In genomic region chr18:23568739-23569138, GRCh38 we compare ENCODE assay signal across 21 cellular contexts. TPM values are rescaled to one million over a fixed set of nuclear protein-coding genes. Genes with fewer than 3 reads are reported as not detected.
A peak's percentile ranks its signal among the peaks of the same experiment; 100 is the strongest.
DNase-seq lines count a peak whose midpoint lies in the region; ATAC-seq, FAIRE-seq and TF ChIP-seq lines count a peak whose summit lies in the region.
"Had no signal": no experiment of that assay in that cellular context is flagged by ENCODE, and none has a peak within 500 bp of the region (broad histone marks: within the 10 kb centered on the region; RNA-seq: fewer than 3 reads in every experiment).

No MANE protein-coding gene starts in this region.

- BruUV-seq in HepG2 (replicated peaks; lab: Mats Ljungman, UMichigan): no TSS peak

- TF ChIP-seq RAD21 in HepG2 (CRISPR knock-in tag; IDR thresholded peaks at IDR 0.05): no peak

- H3K4me3 Mint-ChIP-seq in activated CD4-positive, alpha-beta memory T cell treated with anti-CD3 and anti-CD28 coated beads, Interleukin-2, amount 10 ng/mL, durations not matched to agents 7 days and 5 days: no peak overlapping the region

- no peaks in the 10 kb centered on the region for H3K27me3 Mint-ChIP-seq in activated CD4-positive, alpha-beta memory T cell treated with anti-CD3 and anti-CD28 coated beads, Interleukin-2, amount 10 ng/mL, durations not matched to agents 7 days and 5 days

- H4K20me1 ChIP-seq in HepG2 (ENCODE audit: insufficient read depth, low read length) (peaks cover 3% of the 10 kb centered on the region; the same call in 1 of the 2 replicates), hepatocyte (ENCODE audit: insufficient read depth, poor library complexity, severe bottlenecking) (no peaks in the 10 kb centered on the region), smooth muscle cell (ENCODE audit: low read depth) (peaks cover 29% of the 10 kb centered on the region)

- no peak overlapping the region for H3K27ac Mint-ChIP-seq in activated CD4-positive, alpha-beta memory T cell treated with anti-CD3 and anti-CD28 coated beads, Interleukin-2, amount 10 ng/mL, durations not matched to agents 7 days and 5 days

- intact Hi-C loops in HepG2 (cut with micrococcal nuclease; ENCODE audit: unreplicated experiment) (no loop called here), right lobe of liver (cut with DNase I) (no loop called here)

- H3K36me3 Mint-ChIP-seq in activated CD4-positive, alpha-beta memory T cell treated with anti-CD3 and anti-CD28 coated beads, Interleukin-2, amount 10 ng/mL, durations not matched to agents 7 days and 5 days (ENCODE audit: low read depth): peaks cover 67% of the 10 kb centered on the region

- no peak overlapping the region for H2AFZ ChIP-seq in HepG2 (ENCODE audit: low read length)
- H2AFZ ChIP-seq in hepatocyte: no peak overlapping the region
- no peak overlapping the region for H2AFZ ChIP-seq in smooth muscle cell (ENCODE audit: low read depth)

- no peak for ATAC-seq in HepG2
- ATAC-seq in right lobe of liver: no peak
- ATAC-seq: Panc1, SK-N-SH treated with all-trans-retinoic acid at 6 μM for 48 hours had no signal

- 87% methylated on average over 5 of the region's 5 CpGs for WGBS in HepG2 (ENCODE audit: low lambda C conversion rate)
- WGBS in right lobe of liver (ENCODE audit: insufficient coverage, low coverage, low lambda C conversion rate, missing lambda C conversion rate): 72% methylated on average over 5 of the region's 5 CpGs
- 67% methylated on average over 5 of the region's 5 CpGs for WGBS in hepatocyte (ENCODE audit: low lambda C conversion rate, missing lambda C conversion rate)
- WGBS in smooth muscle cell (ENCODE audit: low lambda C conversion rate): 59% methylated on average over 5 of the region's 5 CpGs

- TF ChIP-seq EP300 in HepG2 (IDR thresholded peaks at IDR 0.05; ENCODE audit: low read depth in 2 of 2, low read length in 2 of 2) (no peak), HepG2 (CRISPR knock-in tag; IDR thresholded peaks at IDR 0.05; ENCODE audit: borderline replicate concordance) (no peak)

- no peak for FAIRE-seq in HepG2 (lab: Jason Lieb, UNC)

- H3K4me1 Mint-ChIP-seq in activated CD4-positive, alpha-beta memory T cell treated with anti-CD3 and anti-CD28 coated beads, Interleukin-2, amount 10 ng/mL, durations not matched to agents 7 days and 5 days: peaks cover 28% of the 10 kb centered on the region

- H3K79me2 ChIP-seq in HepG2 (ENCODE audit: insufficient read depth, low read length) (peaks cover 17% of the 10 kb centered on the region), hepatocyte (peaks cover 28% of the 10 kb centered on the region), smooth muscle cell (ENCODE audit: low read depth) (peaks cover 4% of the 10 kb centered on the region)

- H3K9me3 ChIP-seq in HepG2 (ENCODE audit: low read length): no peaks in the 10 kb centered on the region
- no peaks in the 10 kb centered on the region for H3K9me3 ChIP-seq in right lobe of liver
- H3K9me3 ChIP-seq in hepatocyte (ENCODE audit: low read depth): no peaks in the 10 kb centered on the region
- H3K9me3 ChIP-seq in smooth muscle cell (replicated peaks; ENCODE audit: low read depth): no peaks in the 10 kb centered on the region

- TF ChIP-seq CTCF in HepG2 (CRISPR knock-in tag; IDR thresholded peaks at IDR 0.05) (no peak), right lobe of liver (IDR thresholded peaks at IDR 0.05) (no peak), hepatocyte (IDR thresholded peaks at IDR 0.05; ENCODE audit: poor library complexity) (no peak), smooth muscle cell (IDR thresholded peaks at IDR 0.05; ENCODE audit: borderline replicate concordance, insufficient read depth, poor library complexity, severe bottlenecking) (no peak)

- H3K36me3 ChIP-seq in HepG2 (replicated peaks in 1 of 2; ENCODE audit: control insufficient read depth in 1 of 2, insufficient read depth in 2 of 2, low read length in 2 of 2) (peaks cover 10 to 55% of the 10 kb centered on the region in 2 experiments), right lobe of liver (peaks cover 0 to 45% (median 7%) of the 10 kb centered on the region in 4 donors), hepatocyte (replicated peaks; ENCODE audit: insufficient read depth, low read depth) (peaks cover 6% of the 10 kb centered on the region), smooth muscle cell (ENCODE audit: low read depth) (peaks cover 12% of the 10 kb centered on the region)

- CTCF ChIA-PET in HepG2 (lab: Yijun Ruan, JAX; ENCODE audit: low intra/inter-chr PET ratio, low total read pairs): no interaction called here
- CTCF ChIA-PET in activated CD4-positive, alpha-beta memory T cell treated with anti-CD3 and anti-CD28 coated beads, Interleukin-2, amount 10 ng/mL, durations not matched to agents 7 days and 5 days (lab: Charles Lee): no interaction called here

- H3K9me3 Mint-ChIP-seq in activated CD4-positive, alpha-beta memory T cell treated with anti-CD3 and anti-CD28 coated beads, Interleukin-2, amount 10 ng/mL, durations not matched to agents 7 days and 5 days: no peaks in the 10 kb centered on the region

- no peak overlapping the region for H3K9ac ChIP-seq in HepG2 (ENCODE audit: insufficient read depth, low read depth, low read length)
- no peak overlapping the region for H3K9ac ChIP-seq in smooth muscle cell (ENCODE audit: low read depth)

- no peaks in the 10 kb centered on the region for H3K27me3 ChIP-seq in HepG2 (ENCODE audit: control insufficient read depth in 1 of 2, insufficient read depth in 2 of 2, low read length in 2 of 2)
- no peaks in the 10 kb centered on the region for H3K27me3 ChIP-seq in right lobe of liver
- no peaks in the 10 kb centered on the region for H3K27me3 ChIP-seq in hepatocyte
- H3K27me3 ChIP-seq in smooth muscle cell (ENCODE audit: low read depth): no peaks in the 10 kb centered on the region

- H3F3A ChIP-seq in smooth muscle cell (ENCODE audit: low read depth): no peaks in the 10 kb centered on the region

- H3K4me2 ChIP-seq in HepG2 (ENCODE audit: low read depth, low read length) (no peak overlapping the region), hepatocyte (peak overlapping the region; percentile 23), smooth muscle cell (no peak overlapping the region)

- no peaks in the 10 kb centered on the region for H3K9me2 ChIP-seq in hepatocyte (replicated peaks; ENCODE audit: insufficient read depth)

- POLR2A ChIA-PET in HepG2 (lab: Yijun Ruan, JAX): interaction anchor here (1.4 to 1.9 kb wide), 3 partner anchors 11 to 18 kb away, joined by 5 to 16 read pairs (median 8); partner anchors contain the start of gene NPC1
- POLR2A ChIA-PET in activated CD4-positive, alpha-beta memory T cell treated with anti-CD3 and anti-CD28 coated beads, Interleukin-2, amount 10 ng/mL, durations not matched to agents 7 days and 5 days (lab: Charles Lee): no interaction called here

- H3K4me3 ChIP-seq in HepG2 (replicated peaks in 1 of 3; ENCODE audit: insufficient read depth in 1 of 3, low read depth in 2 of 3, low read length in 3 of 3): no peak overlapping the region
- H3K4me3 ChIP-seq in right lobe of liver: no peak overlapping the region
- no peak overlapping the region for H3K4me3 ChIP-seq in hepatocyte
- H3K4me3 ChIP-seq in smooth muscle cell: no peak overlapping the region

- peak overlapping the region; percentile 72 for H3K27ac ChIP-seq in HepG2 (ENCODE audit: extremely low read length, insufficient read depth, low read length)
- H3K27ac ChIP-seq in right lobe of liver: no peak overlapping the region
- H3K27ac ChIP-seq in hepatocyte: peak overlapping the region; percentile 53
- peak overlapping the region; percentile 7 for H3K27ac ChIP-seq in smooth muscle cell (ENCODE audit: low read depth)

- TF ChIP-seq POLR2A in HepG2 (IDR thresholded peaks at IDR 0.05; ENCODE audit: insufficient read depth in 1 of 2, low read depth in 2 of 2, low read length in 2 of 2) (no peak), right lobe of liver (IDR thresholded peaks at IDR 0.05) (no peak)

- no peak for DNase-seq in HepG2 (ENCODE audit: low spot score)
- no peak for DNase-seq in right lobe of liver
- no peak for DNase-seq in hepatocyte (ENCODE audit: low spot score)
- DNase-seq in smooth muscle cell (lab: John Stamatoyannopoulos, UW; ENCODE audit: unreplicated experiment): no peak
- no peak for DNase-seq in NCI-H446 treated with DMSO at 0.1 percent for 48 hours (lab: John Stamatoyannopoulos, UW)
- no peak for DNase-seq in activated CD4-positive, alpha-beta memory T cell treated with anti-CD3 and anti-CD28 coated beads, Interleukin-2, amount 10 ng/mL, durations not matched to agents 7 days and 5 days
- DNase-seq in LoVo (ENCODE audit: low spot score): no peak
- DNase-seq: AML-193, C1 segment of cervical spinal cord, EL, H7, Kasumi-1, MM.1S, NCI-H1048, NCI-H1417 treated with DMSO at 0.1 percent for 48 hours, NCI-H187 treated with DMSO at 0.1 percent for 48 hours, NCI-H2227 treated with DMSO at 0.1 percent for 48 hours, NCI-H524, NCI-H82 had no signal

- in situ Hi-C loops in HepG2 (cut with HindIII; ENCODE audit: extremely low pct_ligation_motif_present, low pct_unique_long_range_greater_than_20kb): no loop called here

- H3K4me1 ChIP-seq in HepG2 (ENCODE audit: insufficient read depth, low read length) (peaks cover 62% of the 10 kb centered on the region), right lobe of liver (peaks cover 0 to 33% (median 6%) of the 10 kb centered on the region in 4 donors), hepatocyte (ENCODE audit: insufficient read depth) (peaks cover 34% of the 10 kb centered on the region), smooth muscle cell (ENCODE audit: low read depth) (no peaks in the 10 kb centered on the region)

RNA-seq across cellular contexts. Expression of gene NPC1, which starts 17.6 kb away (rescaled TPM):
- total RNA-seq in HepG2 (2016; rRNA removed; fragmentation: Illumina TruSeq; extraction: Trizol) (28.6 and 46.5 TPM in 2 replicates), right lobe of liver (10 to 100 TPM; 11.9 to 31.2 (median 20.0) TPM), hepatocyte (57.5 and 77.2 TPM in 2 replicates), smooth muscle cell (53.2 and 55.5 TPM in 2 replicates)
- 8.3 and 10.0 TPM in 2 replicates for total RNA-seq in HepG2 (2016; cell fraction: cytosol; rRNA removed; fragmentation: Illumina TruSeq; extraction: Trizol; ENCODE audit: low read depth)
- total RNA-seq in HepG2 (2016; cell fraction: insoluble cytoplasmic fraction; rRNA removed; fragmentation: Illumina TruSeq; extraction: Trizol): 22.8 and 44.6 TPM in 2 replicates
- 11.8 and 17.8 TPM in 2 replicates for total RNA-seq in HepG2 (2016; cell fraction: membrane; rRNA removed; fragmentation: Illumina TruSeq; extraction: Trizol)
- total RNA-seq in HepG2 (2016; cell fraction: nucleus; rRNA removed; fragmentation: Illumina TruSeq; extraction: Trizol): 80.8 and 107 TPM in 2 replicates
- polyA plus RNA-seq in HepG2 (2011; rRNA removed) (114 and 121 TPM in 2 replicates), hepatocyte (52.5 and 54.0 TPM in 2 replicates), smooth muscle cell (29.9 and 38.0 TPM in 2 replicates)
- polyA plus RNA-seq in HepG2 (2011; cell fraction: cytosol; rRNA removed): 149 and 162 TPM in 2 replicates
- polyA plus RNA-seq in HepG2 (2011; cell fraction: nucleus; rRNA removed): 224 and 235 TPM in 2 replicates
- 89.5 and 105 TPM in 2 replicates for polyA plus RNA-seq in HepG2 (2012)
- 2.8 and 3.1 TPM in 2 replicates for polyA plus RNA-seq in HepG2 (2016; cell fraction: cytosol; fragmentation: Illumina TruSeq; extraction: Trizol; ENCODE audit: low read depth)
- 16.2 and 18.5 TPM in 2 replicates for polyA plus RNA-seq in HepG2 (2016; cell fraction: insoluble cytoplasmic fraction; fragmentation: Illumina TruSeq; extraction: Trizol; ENCODE audit: low read depth)
- polyA plus RNA-seq in HepG2 (2016; cell fraction: membrane; fragmentation: Illumina TruSeq; extraction: Trizol; ENCODE audit: low read depth): 4.5 and 6.4 TPM in 2 replicates
- polyA plus RNA-seq in HepG2 (2016; cell fraction: nucleus; fragmentation: Illumina TruSeq; extraction: Trizol; ENCODE audit: insufficient read depth, low read depth): 80.1 and 82.3 TPM in 2 replicates
- polyA minus RNA-seq in HepG2 (2011; rRNA and poly(A)+ RNA removed; ENCODE audit: low replicate concordance): 256 and 622 TPM in 2 replicates
- 144 and 165 TPM in 2 replicates for polyA minus RNA-seq in HepG2 (2011; cell fraction: cytosol; rRNA and poly(A)+ RNA removed)
- polyA minus RNA-seq in HepG2 (2011; cell fraction: nucleus; rRNA and poly(A)+ RNA removed): 343 and 354 TPM in 2 replicates
- 10 to 100 TPM; 39.8 to 44.8 TPM for total RNA-seq in activated CD4-positive, alpha-beta memory T cell treated with anti-CD3 and anti-CD28 coated beads, Interleukin-2, amount 10 ng/mL, durations not matched to agents 7 days and 5 days

Comparison
In these comparisons a context has a peak if more than half of its experiments do, and no peak if none do; other contexts are left out.
1. H3K27ac ChIP-seq: peak in HepG2 (single experiment), hepatocyte (single experiment) and smooth muscle cell (single experiment); none in right lobe of liver (0 of 3).